8 cellular contexts compared by ENCODE assay signal in the genomic region with DNA sequence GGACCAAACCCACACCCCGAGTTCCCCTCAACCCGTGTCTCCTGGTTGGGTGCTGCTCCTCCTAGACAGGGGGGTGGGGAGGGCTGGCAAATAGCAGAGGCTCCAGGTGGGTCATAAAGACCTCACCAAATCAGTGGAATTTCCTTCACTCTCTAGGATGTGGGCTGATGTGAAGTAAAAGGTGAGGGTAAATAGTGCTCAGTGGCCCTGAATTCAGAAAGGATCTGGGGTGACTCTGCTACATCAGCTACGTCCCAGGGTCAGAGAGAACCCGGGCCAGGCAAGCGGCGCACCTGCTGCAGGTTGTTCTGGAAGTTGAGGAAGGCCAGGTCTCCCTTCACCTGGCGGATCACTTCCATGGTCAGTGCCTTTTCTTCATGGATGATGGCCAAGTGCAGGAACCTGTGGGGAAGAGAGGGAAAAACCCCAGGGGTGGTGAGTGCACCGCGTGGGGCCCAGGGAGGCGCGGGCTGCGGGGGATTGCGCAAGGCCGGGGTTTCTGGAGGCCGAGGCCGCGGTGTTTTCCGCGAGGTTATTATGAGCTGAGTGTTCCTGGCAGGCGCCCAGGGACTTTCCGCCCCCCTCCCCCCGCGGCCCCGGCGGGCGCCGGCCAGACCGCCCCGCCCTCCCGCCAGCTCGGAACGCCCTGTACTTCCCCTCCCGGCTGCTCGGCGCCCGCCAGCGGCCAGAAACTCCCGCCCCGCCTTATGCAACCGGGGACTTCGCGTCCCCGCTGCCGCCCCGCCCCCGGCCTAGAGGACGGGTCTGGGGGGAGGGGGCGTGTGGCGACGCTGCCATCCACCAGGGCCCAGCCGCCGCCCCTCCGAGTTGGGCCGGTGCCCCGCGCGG. TPM values are rescaled to one million over a fixed set of nuclear protein-coding genes. Genes with fewer than 3 reads are reported as not detected.
A peak's percentile ranks its signal among the peaks of the same experiment; 100 is the strongest.
DNase-seq lines count a peak whose midpoint lies in the region; ATAC-seq and TF ChIP-seq lines count a peak whose summit lies in the region.

No MANE protein-coding gene starts in this region.

- intact Hi-C loops in right lobe of liver (cut with DNase I): loop anchor here (5.0 kb wide), 1 partner anchor 66 kb away; no protein-coding TSS in a partner anchor

- peak overlapping the region; percentile 95 for H3K4me3 ChIP-seq in CD4-positive, CD25-positive, alpha-beta regulatory T cell (ENCODE audit: low read depth, low read length)
- H3K4me3 ChIP-seq in right lobe of liver: peak overlapping the region; percentile 72 to 81 (median 79)

- peaks cover 36% of the 10 kb centered on the region for H3K36me3 Mint-ChIP-seq in CD4-positive, CD25-positive, alpha-beta regulatory T cell

- peaks cover 10% of the 10 kb centered on the region for H3K27me3 Mint-ChIP-seq in CD4-positive, CD25-positive, alpha-beta regulatory T cell

- H3K4me3 Mint-ChIP-seq in CD4-positive, CD25-positive, alpha-beta regulatory T cell: peak overlapping the region; percentile 93 to 98 (median 96)

- ATAC-seq in CD4-positive, CD25-positive, alpha-beta regulatory T cell (ENCODE audit: low read depth in 2 of 2): peak; percentile 62 to 64
- ATAC-seq in GM19452 (IDR thresholded peaks at IDR 0.05; ENCODE audit: unreplicated experiment): peak; percentile 59
- peak; percentile 37 for ATAC-seq in HG03565 (IDR thresholded peaks at IDR 0.05; ENCODE audit: unreplicated experiment)
- ATAC-seq in right lobe of liver: peak; percentile 53 to 82 (median 68)

- TF ChIP-seq CTCF in right lobe of liver (IDR thresholded peaks at IDR 0.05): no peak

- H3K27me3 ChIP-seq in CD4-positive, CD25-positive, alpha-beta regulatory T cell (ENCODE audit: control insufficient read depth, insufficient read depth, low read length): no peaks in the 10 kb centered on the region
- no peaks in the 10 kb centered on the region for H3K27me3 ChIP-seq in right lobe of liver

- H3K4me1 ChIP-seq in CD4-positive, CD25-positive, alpha-beta regulatory T cell (ENCODE audit: control insufficient read depth, insufficient read depth, low read length, poor library complexity, severe bottlenecking): peaks cover 59% of the 10 kb centered on the region
- peaks cover 0 to 32% (median 7%) of the 10 kb centered on the region in 4 donors for H3K4me1 ChIP-seq in right lobe of liver

- TF ChIP-seq POLR2A in right lobe of liver (IDR thresholded peaks at IDR 0.05): no peak

- H3K27ac ChIP-seq in CD4-positive, CD25-positive, alpha-beta regulatory T cell (ENCODE audit: insufficient read depth, low read length, poor library complexity, severe bottlenecking): peak overlapping the region; percentile 100
- H3K27ac ChIP-seq in right lobe of liver: peak overlapping the region; percentile 99 to 100 (median 99)

- DNase-seq in CD4-positive, CD25-positive, alpha-beta regulatory T cell: peak; percentile 90 to 94 (median 90)
- DNase-seq in NCI-H748 treated with DMSO at 0.1 percent for 48 hours (lab: John Stamatoyannopoulos, UW) (peak; percentile 92), dermis blood vessel endothelial cell (peak; percentile 96), right lobe of liver (peak; percentile 98)
- peak; percentile 94 to 95 for DNase-seq in activated CD4-positive, alpha-beta T cell treated with anti-CD3 and anti-CD28 coated beads, Interleukin-2, amount 50 U/mL, for 4 hours
- peak; percentile 97 for DNase-seq in stimulated activated CD4-positive, alpha-beta T cell treated with anti-CD3 and anti-CD28 coated beads, Interleukin-4, amount 100 ng/mL, for 1 hour

- WGBS in right lobe of liver (ENCODE audit: insufficient coverage, low coverage, low lambda C conversion rate, missing lambda C conversion rate): 0% methylated on average over 10 of the region's 57 CpGs

- peaks cover 38% of the 10 kb centered on the region for H3K36me3 ChIP-seq in CD4-positive, CD25-positive, alpha-beta regulatory T cell (ENCODE audit: control insufficient read depth, insufficient read depth, low read length)
- peaks cover 8 to 36% (median 31%) of the 10 kb centered on the region in 4 donors for H3K36me3 ChIP-seq in right lobe of liver

- H3K27ac Mint-ChIP-seq in CD4-positive, CD25-positive, alpha-beta regulatory T cell: peak overlapping the region; percentile 96 to 98 (median 98)

- H3K9me3 ChIP-seq in CD4-positive, CD25-positive, alpha-beta regulatory T cell (ENCODE audit: control insufficient read depth in 2 of 2, low read length in 2 of 2): no peaks in the 10 kb centered on the region
- no peaks in the 10 kb centered on the region for H3K9me3 ChIP-seq in right lobe of liver

- H3K4me1 Mint-ChIP-seq in CD4-positive, CD25-positive, alpha-beta regulatory T cell: peaks cover 22 to 70% (median 53%) of the 10 kb centered on the region in 4 donors

- peaks cover 0 to 3% (median 0%) of the 10 kb centered on the region in 7 donors for H3K9me3 Mint-ChIP-seq in CD4-positive, CD25-positive, alpha-beta regulatory T cell

RNA-seq across cellular contexts. Expression of a gene that starts 0.9 kb away (rescaled TPM):
- 1,380 TPM for total RNA-seq in CD4-positive, CD25-positive, alpha-beta regulatory T cell
- polyA plus RNA-seq in CD4-positive, CD25-positive, alpha-beta regulatory T cell: 100 to 1,000 TPM; 210 to 290 (median 243) TPM
- total RNA-seq in dermis blood vessel endothelial cell (138 and 262 TPM in 2 replicates), right lobe of liver (100 to 1,000 TPM in 3 of 6 experiments, 10 to 100 TPM in 3; 84.8 to 140 (median 106) TPM)

Comparison
In these comparisons a context has a peak if more than half of its experiments do, and no peak if none do; other contexts are left out.
1. Peak in every context shown above with its lines: DNase-seq, ATAC-seq, H3K4me3 ChIP-seq and H3K27ac ChIP-seq.